ENCODE assay signal across 29 cellular contexts in genomic region chr7:4070214-4070613, GRCh38.
"Had no signal": no experiment of that assay in that cellular context is flagged by ENCODE, and none has a peak within 500 bp of the region (broad histone marks: within the 10 kb centered on the region; RNA-seq: fewer than 3 reads in every experiment).

No MANE protein-coding gene starts in this region.

- H3K36me3 Mint-ChIP-seq: immature natural killer cell; memory B cell; natural killer cell; stimulated activated effector memory CD8-positive, alpha-beta T cell treated with anti-CD3 and anti-CD28 coated beads, Interleukin-12 subunit alpha, Interleukin-12 subunit beta, amount 100 ng/mL, for 72 hours had no signal

- H3K27ac ChIP-seq: colonic mucosa, esophagus squamous epithelium, heart right ventricle, ovary, right lobe of liver, stomach, thyroid gland had no signal

- ATAC-seq: heart right ventricle; left lobe of liver; natural killer cell; right lobe of liver; stimulated activated effector memory CD8-positive, alpha-beta T cell treated with anti-CD3 and anti-CD28 coated beads, Interleukin-12 subunit alpha, Interleukin-12 subunit beta, amount 100 ng/mL, for 72 hours had no signal

- H3K4me1 ChIP-seq: colonic mucosa, esophagus squamous epithelium, heart right ventricle, right lobe of liver, stomach, thyroid gland had no signal

- H3K4me1 Mint-ChIP-seq: memory B cell, neural crest cell had no signal

- H3K9me3 ChIP-seq: colonic mucosa, esophagus squamous epithelium, heart right ventricle, ovary, right lobe of liver, stomach, thyroid gland had no signal

- H3K27me3 Mint-ChIP-seq: dendritic cell treated with granulocyte-macrophage colony-stimulating factor and Interleukin-4, amounts not matched to agents 40 ng/mL and 50 ng/mL, for 4 days; memory B cell had no signal

- DNase-seq: colonic mucosa; effector CD8-positive, alpha-beta T cell; esophagus squamous epithelium; foreskin melanocyte; glutamatergic neuron; heart right ventricle; hippocampal formation; immature natural killer cell; natural killer cell; nucleus accumbens; ovary; posterior cingulate gyrus; retina; right lobe of liver; small intestine; stimulated activated CD4-positive, alpha-beta T cell treated with anti-CD3 and anti-CD28 coated beads, Interleukin-12 subunit alpha, Interleukin-12 subunit beta, amount 100 ng/mL, for 4 hours; stimulated activated CD4-positive, alpha-beta T cell treated with anti-CD3 and anti-CD28 coated beads, Interleukin-1b, Interleukin-23, amount 100 ng/mL, for 48 hours; stimulated activated CD4-positive, alpha-beta T cell treated with anti-CD3 and anti-CD28 coated beads, Interleukin-4, amount 100 ng/mL, for 1 hour; stimulated activated naive CD4-positive, alpha-beta T cell treated with Interleukin-2 at 50 U/mL for 16 hours; stomach; thyroid gland; trophoblast cell had no signal

- H3K27me3 ChIP-seq: colonic mucosa, esophagus squamous epithelium, heart right ventricle, ovary, right lobe of liver, stomach, thyroid gland had no signal

- H3K9me3 Mint-ChIP-seq: central memory CD8-positive, alpha-beta T cell; dendritic cell treated with granulocyte-macrophage colony-stimulating factor and Interleukin-4, amounts not matched to agents 40 ng/mL and 50 ng/mL, for 4 days; immature natural killer cell; memory B cell; natural killer cell; neural crest cell; stimulated activated effector memory CD8-positive, alpha-beta T cell treated with anti-CD3 and anti-CD28 coated beads, Interleukin-12 subunit alpha, Interleukin-12 subunit beta, amount 100 ng/mL, for 72 hours had no signal

- H3K36me3 ChIP-seq: colonic mucosa, esophagus squamous epithelium, heart right ventricle, ovary, right lobe of liver, thyroid gland had no signal

- H3K4me3 ChIP-seq: colonic mucosa, esophagus squamous epithelium, heart right ventricle, lung, ovary, right lobe of liver, stomach, thyroid gland had no signal

- H3K27ac Mint-ChIP-seq: dendritic cell treated with granulocyte-macrophage colony-stimulating factor and Interleukin-4, amounts not matched to agents 40 ng/mL and 50 ng/mL, for 4 days; immature natural killer cell; memory B cell; natural killer cell; stimulated activated effector memory CD8-positive, alpha-beta T cell treated with anti-CD3 and anti-CD28 coated beads, Interleukin-12 subunit alpha, Interleukin-12 subunit beta, amount 100 ng/mL, for 72 hours had no signal

- H3K4me3 Mint-ChIP-seq: central memory CD8-positive, alpha-beta T cell; dendritic cell treated with granulocyte-macrophage colony-stimulating factor and Interleukin-4, amounts not matched to agents 40 ng/mL and 50 ng/mL, for 4 days; immature natural killer cell; memory B cell; natural killer cell; neural crest cell; stimulated activated effector memory CD8-positive, alpha-beta T cell treated with anti-CD3 and anti-CD28 coated beads, Interleukin-12 subunit alpha, Interleukin-12 subunit beta, amount 100 ng/mL, for 72 hours had no signal
